ENCODE assay signal across 8 cellular contexts in genomic region chr1:182143825-182144661, GRCh38.
DNase-seq lines count a peak whose midpoint lies in the region; ATAC-seq and TF ChIP-seq lines count a peak whose summit lies in the region.

No MANE protein-coding gene starts in this region.

- no peak for TF ChIP-seq CTCF in AG10803 (conservative IDR thresholded peaks at IDR 0.05; ENCODE audit: low read length)
- TF ChIP-seq CTCF in cardiac fibroblast (IDR thresholded peaks at IDR 0.05; ENCODE audit: low read depth, low read length): no peak

- peak; percentile 91 for DNase-seq in AG10803 (ENCODE audit: low read depth)
- DNase-seq in Kasumi-1 (lab: John Stamatoyannopoulos, UW): peak; percentile 64 to 65
- peak; percentile 18 to 83 for DNase-seq in cardiac fibroblast (ENCODE audit: low read depth in 2 of 2)
- DNase-seq in left lobe of liver (ENCODE audit: low spot score): peak; percentile 58
- peak; percentile 69 for DNase-seq in superior temporal gyrus (ENCODE audit: extremely low spot score)
- DNase-seq in D341Med (ENCODE audit: low spot score): no peak
- no peak for DNase-seq in middle frontal gyrus (ENCODE audit: extremely low spot score, low spot score)

- H3K4me3 ChIP-seq in AG10803 (ENCODE audit: low read length) (peak overlapping the region; percentile 27; the same call in 1 of the 2 replicates), cardiac fibroblast (replicated peaks in 1 of 2; ENCODE audit: low read depth in 2 of 2, low read length in 2 of 2) (no peak overlapping the region)

- ATAC-seq in left lobe of liver: peak; percentile 37
- no peak for ATAC-seq in HG02763 (IDR thresholded peaks at IDR 0.05; ENCODE audit: unreplicated experiment)

Comparison
In these comparisons a context has a peak if more than half of its experiments do, and no peak if none do; other contexts are left out.
1. DNase-seq: peak in AG10803 (single experiment), Kasumi-1 (2 of 2), cardiac fibroblast (2 of 2), left lobe of liver (single experiment) and superior temporal gyrus (single experiment); none in D341Med (single experiment) and middle frontal gyrus (single experiment).